Comparison of ENCODE assay signal across 8 cellular contexts in genomic region chr19:57947088-57947418, GRCh38. TPM values are rescaled to one million over a fixed set of nuclear protein-coding genes. Genes with fewer than 3 reads are reported as not detected.
DNase-seq lines count a peak whose midpoint lies in the region; ATAC-seq, FAIRE-seq and TF ChIP-seq lines count a peak whose summit lies in the region.

No MANE protein-coding gene starts in this region.

- DNase-seq in DND-41 (no peak), H1 (ENCODE audit: low read depth in 1 of 2, low spot score in 2 of 2) (no peak), NCI-H345 treated with DMSO at 0.1 percent for 48 hours (lab: John Stamatoyannopoulos, UW; ENCODE audit: unreplicated experiment) (no peak), NCI-H1694 treated with DMSO at 0.1 percent for 48 hours (lab: John Stamatoyannopoulos, UW) (no peak)
- DNase-seq in Jurkat, Clone E6-1 (ENCODE audit: low read depth, low spot score) = no peak

- H3K4me3 ChIP-seq in DND-41 (ENCODE audit: low read depth in 1 of 2, low read length in 2 of 2) (peak overlapping the region; percentile 78 to 85), H1 (ENCODE audit: extremely low read depth in 1 of 4, insufficient read depth in 2 of 4, low read depth in 3 of 4, low read length in 4 of 4) (peak overlapping the region; percentile 71 to 98 (median 88)), neural cell (ENCODE audit: low read length) (peak overlapping the region; percentile 100)
- peak overlapping the region; percentile 82 for H3K4me3 ChIP-seq in Jurkat, Clone E6-1 (ENCODE audit: low read length)

- no peak for TF ChIP-seq EP300 in H1 (IDR thresholded peaks at IDR 0.05; ENCODE audit: borderline replicate concordance in 1 of 2, low read depth in 2 of 2, low read length in 2 of 2)
- TF ChIP-seq EP300 in neural cell (conservative IDR thresholded peaks at IDR 0.05; ENCODE audit: poor library complexity, severe bottlenecking) = no peak

- no peak overlapping the region for H4K5ac ChIP-seq in H1 (ENCODE audit: insufficient read length, low read depth, low read length)

- H3K9me2 ChIP-seq in neural cell (ENCODE audit: insufficient read depth, low read length) = no peaks in the 10 kb centered on the region

- H3K4me2 ChIP-seq in DND-41 (ENCODE audit: insufficient read depth, low read length) (peak overlapping the region; percentile 93), H1 (ENCODE audit: insufficient read depth in 1 of 2, low read depth in 2 of 2, low read length in 2 of 2) (peak overlapping the region; percentile 98 to 99), neural cell (ENCODE audit: low read length) (peak overlapping the region; percentile 98)

- H3K9ac ChIP-seq in DND-41 (ENCODE audit: low read depth, low read length) = peak overlapping the region; percentile 77
- H3K9ac ChIP-seq in H1 (replicated peaks in 1 of 4; ENCODE audit: extremely low read depth in 1 of 4, low read depth in 3 of 4, low read length in 3 of 4) = peak overlapping the region; percentile 83 to 92 (median 86)
- H3K9ac ChIP-seq in neural cell (ENCODE audit: low read length) = peak overlapping the region; percentile 91

- H3K9me3 ChIP-seq in DND-41 (ENCODE audit: insufficient read depth, low read length, severe bottlenecking) = peaks cover 11% of the 10 kb centered on the region
- H3K9me3 ChIP-seq in H1 (ENCODE audit: insufficient read depth in 2 of 2, low read depth in 1 of 2, low read length in 1 of 2) = peaks cover 21 to 31% of the 10 kb centered on the region in 2 experiments
- peaks cover 7% of the 10 kb centered on the region for H3K9me3 ChIP-seq in neural cell (ENCODE audit: low read length)

- H3F3A ChIP-seq in neural cell (ENCODE audit: insufficient read depth, low read length, poor library complexity, severe bottlenecking) = no peaks in the 10 kb centered on the region

- no peaks in the 10 kb centered on the region for H3K27me3 ChIP-seq in DND-41 (ENCODE audit: insufficient read depth, low read length, poor library complexity)
- H3K27me3 ChIP-seq in H1 (replicated peaks in 1 of 4; ENCODE audit: control insufficient read depth in 3 of 4, extremely low read depth in 1 of 4, insufficient read depth in 3 of 4, low read length in 3 of 4) = no peaks in the 10 kb centered on the region
- no peaks in the 10 kb centered on the region for H3K27me3 ChIP-seq in neural cell (ENCODE audit: insufficient read depth, low read depth, low read length)

- peaks cover 33% of the 10 kb centered on the region for H3K4me1 ChIP-seq in DND-41 (ENCODE audit: insufficient read depth, low read length)
- H3K4me1 ChIP-seq in H1 (replicated peaks in 1 of 4; ENCODE audit: control insufficient read depth in 3 of 4, insufficient read depth in 4 of 4, low read length in 3 of 4) = peaks cover 0 to 9% (median 2%) of the 10 kb centered on the region in 4 experiments; a peak in 5 of 7 replicates

- CTCF ChIA-PET in H1 (lab: Charles Lee; ENCODE audit: partially characterized antibody) = interaction anchor here (1.6 kb wide), 1 partner anchor 16 kb away, joined by 3 read pairs; no protein-coding TSS in a partner anchor

- H4K20me1 ChIP-seq in DND-41 (ENCODE audit: insufficient read depth, low read length) (peaks cover 14% of the 10 kb centered on the region; the same call in 1 of the 2 replicates), H1 (replicated peaks in 1 of 2; ENCODE audit: control insufficient read depth in 1 of 2, insufficient read depth in 2 of 2, low read length in 2 of 2) (peaks cover 0 to 10% of the 10 kb centered on the region in 2 experiments), neural cell (ENCODE audit: insufficient read depth) (no peaks in the 10 kb centered on the region)

- H2BK5ac ChIP-seq in H1 (ENCODE audit: low read depth, low read length) = peak overlapping the region; percentile 87

- H3K18ac ChIP-seq in H1 (ENCODE audit: extremely low read depth, low read length) = 0 out of 2 replicates have a peak overlapping the region, but pooled peaks have one; percentile 4

- H3K14ac ChIP-seq in H1 (ENCODE audit: insufficient read length) = no peak overlapping the region

- TF ChIP-seq CTCF in DND-41 (IDR thresholded peaks at IDR 0.05; ENCODE audit: borderline replicate concordance, extremely low read depth, low read length, poor library complexity, severe bottlenecking) (no peak), H1 (IDR thresholded peaks at IDR 0.05; ENCODE audit: control extremely low read depth in 1 of 3, insufficient read depth in 1 of 3, low read depth in 1 of 3, low read length in 3 of 3) (no peak), neural cell (IDR thresholded peaks at IDR 0.05; ENCODE audit: poor library complexity, severe bottlenecking) (no peak)

- FAIRE-seq in H1 (lab: Jason Lieb, UNC) = no peak

- no peak overlapping the region for H2BK120ac ChIP-seq in H1 (replicated peaks; ENCODE audit: low read depth, low read length)

- ATAC-seq in DND-41 (ENCODE audit: insufficient read depth, low read depth) (no peak), HG02981 (IDR thresholded peaks at IDR 0.05; ENCODE audit: unreplicated experiment) (no peak), HG03095 (IDR thresholded peaks at IDR 0.05; ENCODE audit: unreplicated experiment) (no peak)

- peaks cover 61% of the 10 kb centered on the region for H3K79me2 ChIP-seq in DND-41 (ENCODE audit: insufficient read depth, low read length)
- peaks cover 29 to 54% of the 10 kb centered on the region in 2 experiments for H3K79me2 ChIP-seq in H1 (ENCODE audit: control insufficient read depth in 1 of 2, insufficient read depth in 2 of 2, low read length in 2 of 2)
- H3K79me2 ChIP-seq in neural cell (replicated peaks; ENCODE audit: insufficient read depth, low read length) = peaks cover 31% of the 10 kb centered on the region

- peak overlapping the region; percentile 54 for H3K56ac ChIP-seq in H1 (replicated peaks; ENCODE audit: insufficient read length, low read depth, low read length)

- H4K91ac ChIP-seq in H1 (replicated peaks; ENCODE audit: insufficient read length, low read length) = peak overlapping the region; percentile 26

- no peak overlapping the region for H3K23ac ChIP-seq in H1 (ENCODE audit: insufficient read length)

- no peak overlapping the region for H3K4ac ChIP-seq in H1 (replicated peaks; ENCODE audit: insufficient read length, low read depth, low read length)

- no peak overlapping the region for H2BK12ac ChIP-seq in H1 (ENCODE audit: low read depth, low read length)

- POLR2A ChIA-PET in H1 (lab: Charles Lee; ENCODE audit: partially characterized antibody) = interaction anchor here (0.9 to 1.0 kb wide), 3 partner anchors 12 to 111 kb away, joined by 3 to 5 read pairs (median 4); partner anchors contain the start of genes ZNF417 and ZNF418

- no peak overlapping the region for H2BK20ac ChIP-seq in H1 (ENCODE audit: low read length)

- H3K36me3 ChIP-seq in DND-41 (ENCODE audit: insufficient read depth, low read length) (peaks cover 37% of the 10 kb centered on the region), H1 (ENCODE audit: control insufficient read depth in 2 of 4, insufficient read depth in 4 of 4, low read length in 3 of 4) (peaks cover 7 to 21% (median 15%) of the 10 kb centered on the region in 4 experiments; a peak in 7 of 8 replicates), neural cell (ENCODE audit: insufficient read depth, low read length) (peaks cover 20% of the 10 kb centered on the region)

- WGBS in H1 (ENCODE audit: extremely low coverage in 1 of 2, insufficient coverage in 1 of 2, insufficient read length in 1 of 2, insufficient replicate concordance in 2 of 2, low coverage in 1 of 2, low lambda C conversion rate in 2 of 2, missing lambda C conversion rate in 1 of 2), 2 experiments = 3% methylated on average over 14 of the region's 18 CpGs; no CpG with 5 or more reads in 1 of the 2 experiments

- 0 out of 2 replicates have a peak overlapping the region, but pooled peaks have one; percentile 19 for H2AK5ac ChIP-seq in H1 (ENCODE audit: low read depth, low read length)

- no peak for TF ChIP-seq POLR2A in H1 (IDR thresholded peaks at IDR 0.05; ENCODE audit: control extremely low read depth in 1 of 2, low read depth in 2 of 2, low read length in 2 of 2)

- TF ChIP-seq RAD21 in H1 (IDR thresholded peaks at IDR 0.05 in 1 of 2, conservative IDR thresholded peaks at IDR 0.05 in 1 of 2; ENCODE audit: low read depth in 2 of 2, low read length in 2 of 2) (no peak), neural cell (conservative IDR thresholded peaks at IDR 0.05) (no peak)

- H2AFZ ChIP-seq in DND-41 (ENCODE audit: low read depth, low read length) (peak overlapping the region; percentile 87), H1 (ENCODE audit: low read length) (no peak overlapping the region), neural cell (ENCODE audit: low read depth, low read length) (peak overlapping the region; percentile 83)

- H3K23me2 ChIP-seq in H1 (ENCODE audit: low read depth, low read length) = peaks cover 5% of the 10 kb centered on the region; the same call in 1 of the 2 replicates

- peak overlapping the region; percentile 96; the same call in 1 of the 2 replicates for H4K8ac ChIP-seq in H1 (ENCODE audit: extremely low read depth, insufficient read depth, low read length)

- H3K27ac ChIP-seq in DND-41 (ENCODE audit: low read length) = peak overlapping the region; percentile 81
- peak overlapping the region; percentile 67; the same call in 1 of the 2 replicates for H3K27ac ChIP-seq in H1 (ENCODE audit: low read depth, low read length)
- peak overlapping the region; percentile 81 for H3K27ac ChIP-seq in neural cell (ENCODE audit: low read length)

- H3K79me1 ChIP-seq in H1 (ENCODE audit: low read depth, low read length) = peaks cover 30% of the 10 kb centered on the region

- H2BK15ac ChIP-seq in H1 (ENCODE audit: low read length) = no peak overlapping the region

RNA-seq across cellular contexts. Expression of gene ZNF256, which starts 0.5 kb away (rescaled TPM):
- polyA plus RNA-seq in Jurkat, Clone E6-1 (2012; ENCODE audit: insufficient read depth, insufficient read length) = 1.7 TPM
- total RNA-seq in H1 (2021; fragmentation: NEBNext Ultra II Directional; extraction: Animal tissue kit (Norgen Biotek cat#: 25700)) = 13.5 and 14.2 TPM in 2 replicates
- 5.7 and 6.1 TPM in 2 replicates for polyA plus RNA-seq in H1 (2011; rRNA removed)
- 9.8 TPM for polyA plus RNA-seq in H1 (2011; cell fraction: cytosol; rRNA removed)
- polyA plus RNA-seq in H1 (2011; cell fraction: nucleus; rRNA removed) = 6.3 TPM
- polyA plus RNA-seq in H1 (2012, experiment 1 of 2) = 8.2 to 12.6 TPM (median 9.5 TPM) in 4 replicates
- 1.6 TPM for polyA plus RNA-seq in H1 (2012, experiment 2 of 2)
- 8.8 TPM for polyA plus RNA-seq in H1 (2013, experiment 1 of 2)
- 8.8 TPM for polyA plus RNA-seq in H1 (2013, experiment 2 of 2)
- 18.7 and 25.7 TPM in 2 replicates for polyA minus RNA-seq in H1 (2011; rRNA and poly(A)+ RNA removed)
- 14.4 TPM for polyA minus RNA-seq in H1 (2011; cell fraction: cytosol; rRNA and poly(A)+ RNA removed)
- 15.5 TPM for polyA minus RNA-seq in H1 (2011; cell fraction: nucleus; rRNA and poly(A)+ RNA removed)
- 11.0 and 13.4 TPM in 2 replicates for polyA plus RNA-seq in neural cell
- 35.8 and 41.0 TPM in 2 replicates for polyA minus RNA-seq in neural cell

RNA-seq across cellular contexts. Expression of gene ZNF418, which starts 11.9 kb away (rescaled TPM):
- polyA plus RNA-seq in Jurkat, Clone E6-1 (2012; ENCODE audit: insufficient read depth, insufficient read length) = not detected
- 18.5 and 18.8 TPM in 2 replicates for total RNA-seq in H1 (2021; fragmentation: NEBNext Ultra II Directional; extraction: Animal tissue kit (Norgen Biotek cat#: 25700))
- 8.1 and 10.5 TPM in 2 replicates for polyA plus RNA-seq in H1 (2011; rRNA removed)
- polyA plus RNA-seq in H1 (2011; cell fraction: cytosol; rRNA removed) = 11.7 TPM
- polyA plus RNA-seq in H1 (2011; cell fraction: nucleus; rRNA removed) = 14.5 TPM
- 10.7 to 18.0 TPM (median 14.1 TPM) in 4 replicates for polyA plus RNA-seq in H1 (2012, experiment 1 of 2)
- polyA plus RNA-seq in H1 (2012, experiment 2 of 2) = 1.3 TPM
- 12.0 TPM for polyA plus RNA-seq in H1 (2013, experiment 1 of 2)
- 11.7 TPM for polyA plus RNA-seq in H1 (2013, experiment 2 of 2)
- 15.6 and 18.7 TPM in 2 replicates for polyA minus RNA-seq in H1 (2011; rRNA and poly(A)+ RNA removed)
- polyA minus RNA-seq in H1 (2011; cell fraction: cytosol; rRNA and poly(A)+ RNA removed) = 16.3 TPM
- 28.4 TPM for polyA minus RNA-seq in H1 (2011; cell fraction: nucleus; rRNA and poly(A)+ RNA removed)
- polyA plus RNA-seq in neural cell = 19.7 and 27.6 TPM in 2 replicates
- polyA minus RNA-seq in neural cell = 53.1 and 61.6 TPM in 2 replicates

RNA-seq across cellular contexts. Expression of gene C19orf18, which starts 27.3 kb away (rescaled TPM):
- not detected for polyA plus RNA-seq in Jurkat, Clone E6-1 (2012; ENCODE audit: insufficient read depth, insufficient read length)
- total RNA-seq in H1 (2021; fragmentation: NEBNext Ultra II Directional; extraction: Animal tissue kit (Norgen Biotek cat#: 25700)) = 0.98 and 0.99 TPM in 2 replicates
- polyA plus RNA-seq in H1 (2011; rRNA removed) = 0.08 and 0.12 TPM in 2 replicates
- 0.23 TPM for polyA plus RNA-seq in H1 (2011; cell fraction: cytosol; rRNA removed)
- polyA plus RNA-seq in H1 (2011; cell fraction: nucleus; rRNA removed) = 0.17 TPM
- polyA plus RNA-seq in H1 (2012, experiment 1 of 2) = 0.55 to 0.90 TPM (median 0.58 TPM) in 3 of 4 replicates, not detected in the other
- not detected for polyA plus RNA-seq in H1 (2012, experiment 2 of 2)
- polyA plus RNA-seq in H1 (2013, experiment 1 of 2) = 1.3 TPM
- 1.5 TPM for polyA plus RNA-seq in H1 (2013, experiment 2 of 2)
- 0.28 and 0.41 TPM in 2 replicates for polyA minus RNA-seq in H1 (2011; rRNA and poly(A)+ RNA removed)
- polyA minus RNA-seq in H1 (2011; cell fraction: cytosol; rRNA and poly(A)+ RNA removed) = not detected
- not detected for polyA minus RNA-seq in H1 (2011; cell fraction: nucleus; rRNA and poly(A)+ RNA removed)
- not detected in 2 replicates for polyA plus RNA-seq in neural cell
- not detected in 2 replicates for polyA minus RNA-seq in neural cell

RNA-seq across cellular contexts. Expression of gene ZNF417, which starts 30.7 kb away (rescaled TPM):
- polyA plus RNA-seq in Jurkat, Clone E6-1 (2012; ENCODE audit: insufficient read depth, insufficient read length) = 4.9 TPM
- 19.2 and 19.7 TPM in 2 replicates for total RNA-seq in H1 (2021; fragmentation: NEBNext Ultra II Directional; extraction: Animal tissue kit (Norgen Biotek cat#: 25700))
- polyA plus RNA-seq in H1 (2011; rRNA removed) = 4.4 and 5.4 TPM in 2 replicates
- 8.2 TPM for polyA plus RNA-seq in H1 (2011; cell fraction: cytosol; rRNA removed)
- 9.6 TPM for polyA plus RNA-seq in H1 (2011; cell fraction: nucleus; rRNA removed)
- polyA plus RNA-seq in H1 (2012, experiment 1 of 2) = 8.6 to 10.5 TPM (median 10.1 TPM) in 4 replicates
- polyA plus RNA-seq in H1 (2012, experiment 2 of 2) = 0.76 TPM
- 7.0 TPM for polyA plus RNA-seq in H1 (2013, experiment 1 of 2)
- 6.7 TPM for polyA plus RNA-seq in H1 (2013, experiment 2 of 2)
- 16.5 and 19.3 TPM in 2 replicates for polyA minus RNA-seq in H1 (2011; rRNA and poly(A)+ RNA removed)
- 8.0 TPM for polyA minus RNA-seq in H1 (2011; cell fraction: cytosol; rRNA and poly(A)+ RNA removed)
- 16.1 TPM for polyA minus RNA-seq in H1 (2011; cell fraction: nucleus; rRNA and poly(A)+ RNA removed)
- polyA plus RNA-seq in neural cell = 21.7 and 25.0 TPM in 2 replicates
- 47.2 and 50.7 TPM in 2 replicates for polyA minus RNA-seq in neural cell

RNA-seq across cellular contexts. Expression of gene ZNF606, which starts 55.6 kb away (rescaled TPM):
- polyA plus RNA-seq in Jurkat, Clone E6-1 (2012; ENCODE audit: insufficient read depth, insufficient read length) = not detected
- total RNA-seq in H1 (2021; fragmentation: NEBNext Ultra II Directional; extraction: Animal tissue kit (Norgen Biotek cat#: 25700)) = 17.5 and 19.3 TPM in 2 replicates
- polyA plus RNA-seq in H1 (2011; rRNA removed) (5.2 and 10.2 TPM in 2 replicates), neural cell (39.1 and 43.2 TPM in 2 replicates)
- polyA plus RNA-seq in H1 (2011; cell fraction: cytosol; rRNA removed) = 12.7 TPM
- 14.1 TPM for polyA plus RNA-seq in H1 (2011; cell fraction: nucleus; rRNA removed)
- 8.0 to 10.7 TPM (median 8.2 TPM) in 4 replicates for polyA plus RNA-seq in H1 (2012, experiment 1 of 2)
- polyA plus RNA-seq in H1 (2012, experiment 2 of 2) = 1.0 TPM
- 12.1 TPM for polyA plus RNA-seq in H1 (2013, experiment 1 of 2)
- polyA plus RNA-seq in H1 (2013, experiment 2 of 2) = 10.8 TPM
- polyA minus RNA-seq in H1 (2011; rRNA and poly(A)+ RNA removed) = 11.3 and 11.9 TPM in 2 replicates
- 18.1 TPM for polyA minus RNA-seq in H1 (2011; cell fraction: cytosol; rRNA and poly(A)+ RNA removed)
- 35.9 TPM for polyA minus RNA-seq in H1 (2011; cell fraction: nucleus; rRNA and poly(A)+ RNA removed)
- polyA minus RNA-seq in neural cell = 118 and 130 TPM in 2 replicates
